16 cellular contexts compared by ENCODE assay signal in the genomic region with DNA sequence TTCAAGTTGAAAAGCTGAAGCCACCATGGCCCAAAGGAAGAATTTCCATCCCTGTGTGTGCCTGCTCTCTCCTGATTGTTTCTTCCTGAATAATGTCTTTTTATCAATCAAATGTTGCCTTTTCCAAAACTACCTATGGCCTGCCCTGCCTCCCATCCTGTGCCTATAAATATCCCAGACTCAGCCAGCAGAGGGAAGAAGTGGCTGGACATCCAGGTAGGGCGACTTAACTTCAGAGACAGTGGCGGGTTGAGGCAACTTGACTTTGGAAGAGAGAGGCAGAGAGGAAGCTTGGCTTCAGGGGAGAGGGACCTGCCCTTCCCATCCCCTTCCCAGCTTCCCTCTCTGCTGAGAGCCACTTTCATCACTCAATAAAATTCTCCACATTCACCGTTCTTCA.
"Had no signal": no experiment of that assay in that cellular context is flagged by ENCODE, and none has a peak within 500 bp of the region (broad histone marks: within the 10 kb centered on the region; RNA-seq: fewer than 3 reads in every experiment).

No MANE protein-coding gene starts in this region.

- H3K27me3 Mint-ChIP-seq: activated CD4-positive, alpha-beta T cell treated with anti-CD3 and anti-CD28 coated beads, Interleukin-2, amount 10 ng/mL, durations not matched to agents 7 days and 5 days; activated naive CD4-positive, alpha-beta T cell treated with anti-CD3 and anti-CD28 coated beads, Interleukin-2, amount 10 ng/mL, durations not matched to agents 7 days and 5 days; central memory CD8-positive, alpha-beta T cell had no signal

- H3K4me3 ChIP-seq: esophagus muscularis mucosa, lung, psoas muscle, testis, upper lobe of left lung had no signal

- H3K27ac Mint-ChIP-seq: activated CD4-positive, alpha-beta T cell treated with anti-CD3 and anti-CD28 coated beads, Interleukin-2, amount 10 ng/mL, durations not matched to agents 7 days and 5 days; activated CD8-positive, alpha-beta T cell treated with anti-CD3 and anti-CD28 coated beads, Interleukin-2, amount 10 ng/mL, durations not matched to agents 7 days and 5 days; activated naive CD4-positive, alpha-beta T cell treated with anti-CD3 and anti-CD28 coated beads, Interleukin-2, amount 10 ng/mL, durations not matched to agents 7 days and 5 days had no signal

- H3K36me3 Mint-ChIP-seq: activated naive CD4-positive, alpha-beta T cell treated with anti-CD3 and anti-CD28 coated beads, Interleukin-2, amount 10 ng/mL, durations not matched to agents 7 days and 5 days had no signal

- H3K4me1 Mint-ChIP-seq: activated CD4-positive, alpha-beta T cell treated with anti-CD3 and anti-CD28 coated beads, Interleukin-2, amount 10 ng/mL, durations not matched to agents 7 days and 5 days; activated naive CD4-positive, alpha-beta T cell treated with anti-CD3 and anti-CD28 coated beads, Interleukin-2, amount 10 ng/mL, durations not matched to agents 7 days and 5 days; central memory CD8-positive, alpha-beta T cell had no signal

- ATAC-seq: activated CD8-positive, alpha-beta T cell treated with anti-CD3 and anti-CD28 coated beads, Interleukin-2, amount 10 ng/mL, durations not matched to agents 7 days and 5 days; activated T-cell treated with anti-CD3 and anti-CD28 coated beads, Interleukin-2, amount 50 U/mL, for 4 hours; psoas muscle had no signal

- H3K9me3 Mint-ChIP-seq: activated CD4-positive, alpha-beta T cell treated with anti-CD3 and anti-CD28 coated beads, Interleukin-2, amount 10 ng/mL, durations not matched to agents 7 days and 5 days; activated naive CD4-positive, alpha-beta T cell treated with anti-CD3 and anti-CD28 coated beads, Interleukin-2, amount 10 ng/mL, durations not matched to agents 7 days and 5 days; activated T-cell treated with anti-CD3 and anti-CD28 coated beads, Interleukin-2, amount 50 U/mL, for 4 hours; central memory CD8-positive, alpha-beta T cell had no signal

- H3K4me1 ChIP-seq: esophagus muscularis mucosa, psoas muscle, testis had no signal

- H3K4me3 Mint-ChIP-seq: activated CD4-positive, alpha-beta T cell treated with anti-CD3 and anti-CD28 coated beads, Interleukin-2, amount 10 ng/mL, durations not matched to agents 7 days and 5 days; activated CD8-positive, alpha-beta T cell treated with anti-CD3 and anti-CD28 coated beads, Interleukin-2, amount 10 ng/mL, durations not matched to agents 7 days and 5 days; activated naive CD4-positive, alpha-beta T cell treated with anti-CD3 and anti-CD28 coated beads, Interleukin-2, amount 10 ng/mL, durations not matched to agents 7 days and 5 days; activated T-cell treated with anti-CD3 and anti-CD28 coated beads, Interleukin-2, amount 50 U/mL, for 4 hours; central memory CD8-positive, alpha-beta T cell had no signal

- FAIRE-seq: islet of Langerhans had no signal

- H3K36me3 ChIP-seq: esophagus muscularis mucosa, upper lobe of left lung had no signal

- DNase-seq: activated CD4-positive, alpha-beta T cell treated with anti-CD3 and anti-CD28 coated beads, Interleukin-2, amount 10 ng/mL, durations not matched to agents 7 days and 5 days; activated CD8-positive, alpha-beta T cell treated with anti-CD3 and anti-CD28 coated beads, Interleukin-2, amount 10 ng/mL, durations not matched to agents 7 days and 5 days; activated effector memory CD4-positive, alpha-beta T cell treated with Interleukin-2 at 50 U/mL for 16 hours; activated naive CD4-positive, alpha-beta T cell treated with anti-CD3 and anti-CD28 coated beads, Interleukin-2, amount 10 ng/mL, durations not matched to agents 7 days and 5 days; activated T-cell treated with anti-CD3 and anti-CD28 coated beads, Interleukin-2, amount 50 U/mL, for 4 hours; aorta; cortex of kidney; psoas muscle; T-helper 1 cell; T-helper 9 cell; testis had no signal

- H3K27ac ChIP-seq: esophagus muscularis mucosa, psoas muscle, testis, upper lobe of left lung had no signal

- H3K9me3 ChIP-seq: esophagus muscularis mucosa, psoas muscle, testis, upper lobe of left lung had no signal

- H3K27me3 ChIP-seq: esophagus muscularis mucosa, testis, upper lobe of left lung had no signal
